ENCODE assay signal across 12 cellular contexts in the genomic region with DNA sequence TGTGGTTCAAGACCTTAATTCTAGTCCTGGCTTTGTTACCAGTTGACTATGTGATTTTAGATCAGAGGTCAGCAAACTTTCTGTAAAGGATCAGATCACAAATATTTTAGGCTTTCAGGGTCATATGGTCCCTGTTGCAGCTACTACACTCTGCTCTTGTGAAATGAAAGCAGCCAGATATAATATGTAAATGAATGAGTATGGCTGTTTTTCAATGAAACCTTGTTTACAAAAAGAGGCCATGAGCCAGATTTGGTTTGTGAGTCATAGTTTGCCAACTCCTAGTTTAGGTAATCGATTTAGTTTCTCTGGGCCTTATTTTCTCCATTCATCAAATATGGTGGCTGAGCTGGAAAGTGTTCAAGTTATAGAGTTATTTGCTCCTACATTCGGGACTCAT.
A peak's percentile ranks its signal among the peaks of the same experiment; 100 is the strongest.
DNase-seq lines count a peak whose midpoint lies in the region; ATAC-seq and TF ChIP-seq lines count a peak whose summit lies in the region.
"Had no signal": no experiment of that assay in that cellular context is flagged by ENCODE, and none has a peak within 500 bp of the region (broad histone marks: within the 10 kb centered on the region; RNA-seq: fewer than 3 reads in every experiment).

No MANE protein-coding gene starts in this region.

- no peak for TF ChIP-seq CTCF in epithelial cell of esophagus (IDR thresholded peaks at IDR 0.05; ENCODE audit: insufficient read depth, low read depth, low read length, missing control alignments)
- no peak for TF ChIP-seq CTCF in foreskin fibroblast (IDR thresholded peaks at IDR 0.05; ENCODE audit: low read depth, low read length)
- no peak for TF ChIP-seq CTCF in tibial artery (IDR thresholded peaks at IDR 0.05)

- H3K4me3 ChIP-seq in epithelial cell of esophagus (ENCODE audit: low read length) (no peak overlapping the region), foreskin fibroblast (ENCODE audit: low read depth in 1 of 2, low read length in 2 of 2) (no peak overlapping the region), tibial artery (no peak overlapping the region)
- H3K4me3 ChIP-seq: A549, BLaER1 had no signal

- intact Hi-C loops in tibial artery (cut with DNase I; ENCODE audit: low total_unique reads) = no loop called here

- no peak for ATAC-seq in HG02840 (IDR thresholded peaks at IDR 0.05; ENCODE audit: low FRiP score, unreplicated experiment)
- no peak for ATAC-seq in HG03139 (IDR thresholded peaks at IDR 0.05; ENCODE audit: unreplicated experiment)
- ATAC-seq: A549 had no signal

- no peaks in the 10 kb centered on the region for H3K27me3 ChIP-seq in tibial artery
- H3K27me3 ChIP-seq: BLaER1 had no signal

- no peak overlapping the region for H3K27ac ChIP-seq in tibial artery
- H3K27ac ChIP-seq: A549, BLaER1 had no signal

- peak; percentile 47 for DNase-seq in HCEC 1CT
- DNase-seq in epithelial cell of esophagus (ENCODE audit: low read depth) = peak; percentile 8
- DNase-seq in foreskin fibroblast = peak; percentile 48 to 83
- DNase-seq in SIG-M5 (lab: John Stamatoyannopoulos, UW) = no peak
- DNase-seq in tibial artery = no peak
- DNase-seq: AML-193, DMS53, GF-D8 had no signal

- H3K36me3 ChIP-seq in tibial artery = no peaks in the 10 kb centered on the region
- H3K36me3 ChIP-seq: BLaER1 had no signal

- H3K9me3 ChIP-seq in tibial artery = no peaks in the 10 kb centered on the region
- H3K9me3 ChIP-seq: A549, BLaER1 had no signal

- H3K4me1 ChIP-seq in tibial artery = no peaks in the 10 kb centered on the region
- H3K4me1 ChIP-seq: A549, BLaER1 had no signal

Comparison
In these comparisons a context has a peak if more than half of its experiments do, and no peak if none do; other contexts are left out.
1. DNase-seq: peak in HCEC 1CT (single experiment), epithelial cell of esophagus (single experiment) and foreskin fibroblast (2 of 2); none in SIG-M5 (single experiment) and tibial artery (0 of 2).